In genomic region chr7:2807455-2807845, GRCh38 we compare ENCODE assay signal across 25 cellular contexts. TPM values are rescaled to one million over a fixed set of nuclear protein-coding genes. Genes with fewer than 3 reads are reported as not detected.
DNase-seq lines count a peak whose midpoint lies in the region; ATAC-seq and TF ChIP-seq lines count a peak whose summit lies in the region.
"Had no signal": no experiment of that assay in that cellular context is flagged by ENCODE, and none has a peak within 500 bp of the region (broad histone marks: within the 10 kb centered on the region; RNA-seq: fewer than 3 reads in every experiment).

No MANE protein-coding gene starts in this region.

- ATAC-seq in sciatic nerve = no peak
- ATAC-seq: body of pancreas; PC-3; stimulated activated naive CD8-positive, alpha-beta T cell treated with anti-CD3 and anti-CD28 coated beads, Interleukin-15, Interleukin-2, amounts not matched to agents 100 U/mL and 50 U/mL, for 24 hours had no signal

- POLR2A ChIA-PET in HEK293 (lab: Yijun Ruan, JAX) = no interaction called here

- H3K4me1 ChIP-seq in BE2C = peaks cover 7% of the 10 kb centered on the region; the same call in 1 of the 2 replicates
- H3K4me1 ChIP-seq in HEK293 (ENCODE audit: control insufficient read depth, insufficient read depth, low read length) = peaks cover 21% of the 10 kb centered on the region
- H3K4me1 ChIP-seq in endocrine pancreas (ENCODE audit: control insufficient read depth, insufficient read depth, low read length) = peaks cover 8% of the 10 kb centered on the region
- H3K4me1 ChIP-seq in skeletal muscle satellite cell (ENCODE audit: control insufficient read depth, insufficient read depth, low read length) = peaks cover 52% of the 10 kb centered on the region

- CTCF ChIA-PET in HEK293 (lab: Yijun Ruan, JAX) = interaction anchor here (0.5 to 1.2 kb wide), 4 partner anchors 12 to 1870 kb away, joined by 3 read pairs; no protein-coding TSS in a partner anchor

- H3K4me3 ChIP-seq in BE2C (ENCODE audit: low read depth, low read length) (peak overlapping the region; percentile 15), HEK293 (ENCODE audit: low read depth, low read length) (no peak overlapping the region), endocrine pancreas (ENCODE audit: control insufficient read depth, insufficient read depth, low read length) (peak overlapping the region; percentile 37), skeletal muscle satellite cell (ENCODE audit: low read length) (no peak overlapping the region)
- H3K4me3 ChIP-seq: body of pancreas, lung, neural progenitor cell, sigmoid colon had no signal

- H3K9me3 ChIP-seq in BE2C (no peaks in the 10 kb centered on the region), HEK293 (ENCODE audit: control insufficient read depth, insufficient read depth, low read depth, low read length) (no peaks in the 10 kb centered on the region), endocrine pancreas (ENCODE audit: control insufficient read depth, low read length) (no peaks in the 10 kb centered on the region), skeletal muscle satellite cell (replicated peaks; ENCODE audit: low read length) (no peaks in the 10 kb centered on the region)
- H3K9me3 ChIP-seq: body of pancreas, Caco-2, sigmoid colon had no signal

- H3K9ac ChIP-seq in endocrine pancreas (ENCODE audit: control insufficient read depth, insufficient read depth, low read length) = no peak overlapping the region
- H3K9ac ChIP-seq in skeletal muscle satellite cell (ENCODE audit: low read depth, low read length) = no peak overlapping the region
- H3K9ac ChIP-seq: neural progenitor cell had no signal

- peak overlapping the region; percentile 65 for H3K4me2 ChIP-seq in skeletal muscle satellite cell (ENCODE audit: low read length)
- H3K4me2 ChIP-seq: neural progenitor cell had no signal

- TF ChIP-seq CTCF in BE2C (IDR thresholded peaks at IDR 0.05; ENCODE audit: low read depth, low read length) (no peak), HEK293 (tag by site-specific recombination; IDR thresholded peaks at IDR 0.05) (no peak)

- DNase-seq in BE2C (no peak), HPDE6-E6E7 (ENCODE audit: extremely low spot score) (no peak), NCI-H748 (lab: John Stamatoyannopoulos, UW; ENCODE audit: unreplicated experiment) (no peak), NCI-H2029 (lab: John Stamatoyannopoulos, UW) (no peak), sciatic nerve (ENCODE audit: low spot score) (no peak)
- DNase-seq: activated CD4-positive, alpha-beta T cell treated with anti-CD3 and anti-CD28 coated beads, Interleukin-2, amount 10 ng/mL, durations not matched to agents 24 days and 14 days; activated naive CD8-positive, alpha-beta T cell treated with anti-CD3 and anti-CD28 coated beads, Interleukin-2, amount 50 U/mL, for 24 hours; activated T-cell treated with anti-CD3 and anti-CD28 coated beads, Interleukin-2, amount 50 U/mL, for 1 hour; body of pancreas; Caco-2; cerebellar nuclear complex; GF-D8; HCEC 1CT; NCI-H1048; NCI-H2171 treated with DMSO at 0.1 percent for 48 hours; NCI-H524; PC-3; sigmoid colon; stimulated activated naive CD8-positive, alpha-beta T cell treated with anti-CD3 and anti-CD28 coated beads, Interleukin-15, Interleukin-2, amounts not matched to agents 100 U/mL and 50 U/mL, for 24 hours; WERI-Rb-1 had no signal

- intact Hi-C loops in sciatic nerve (cut with DNase I) = no loop called here

- H3K36me3 ChIP-seq in BE2C (no peaks in the 10 kb centered on the region), HEK293 (ENCODE audit: control insufficient read depth in 2 of 2, insufficient read depth in 1 of 2, low read length in 2 of 2) (no peaks in the 10 kb centered on the region), endocrine pancreas (ENCODE audit: control insufficient read depth, insufficient read depth, low read length) (peaks cover 2% of the 10 kb centered on the region), skeletal muscle satellite cell (ENCODE audit: insufficient read depth, low read length) (no peaks in the 10 kb centered on the region)
- H3K36me3 ChIP-seq: neural progenitor cell, sigmoid colon, WERI-Rb-1 had no signal

- no peaks in the 10 kb centered on the region for H3K27me3 ChIP-seq in BE2C
- H3K27me3 ChIP-seq in endocrine pancreas (ENCODE audit: control insufficient read depth, insufficient read depth, low read length) = no peaks in the 10 kb centered on the region
- H3K27me3 ChIP-seq in skeletal muscle satellite cell (ENCODE audit: control insufficient read depth, insufficient read depth, low read length) = no peaks in the 10 kb centered on the region
- H3K27me3 ChIP-seq: body of pancreas, neural progenitor cell, sigmoid colon had no signal

- H3K27ac ChIP-seq in HEK293 (ENCODE audit: extremely low read depth, low read depth, low read length) = peak overlapping the region; percentile 50
- H3K27ac ChIP-seq: body of pancreas, neural progenitor cell, sigmoid colon, WERI-Rb-1 had no signal

TF ChIP-seq in HEK293, 187 proteins besides CTCF, POLR2A, EP300 and RAD21:
- no peak for TF ChIP-seq ZNF2 (tag by site-specific recombination; IDR thresholded peaks at IDR 0.05)
- TF ChIP-seq ZNF560 (tag by site-specific recombination; IDR thresholded peaks at IDR 0.05; ENCODE audit: borderline replicate concordance) = no peak
- TF ChIP-seq ZSCAN16 (tag by site-specific recombination; IDR thresholded peaks at IDR 0.05) = peak; percentile 30; the same call in 1 of the 2 replicates
- no peak for TF ChIP-seq ZNF221 (tag by site-specific recombination; IDR thresholded peaks at IDR 0.05; ENCODE audit: borderline replicate concordance)
- peak; percentile 65; the same call in 1 of the 2 replicates for TF ChIP-seq ZNF335 (tag by site-specific recombination; conservative IDR thresholded peaks at IDR 0.05)
- TF ChIP-seq PRDM6 (tag by site-specific recombination; IDR thresholded peaks at IDR 0.05) = peak; percentile 43

RNA-seq across cellular contexts. Expression of gene GNA12, which starts 36.7 kb away (rescaled TPM):
- 32.2 TPM for polyA plus RNA-seq in BE2C (2012; ENCODE audit: insufficient read depth, insufficient read length, low read depth)
- total RNA-seq in skeletal muscle satellite cell (2012; rRNA removed) = 22.3 and 25.1 TPM in 2 replicates
- total RNA-seq in sciatic nerve = 46.7 TPM

Comparison
In these comparisons a context has a peak if more than half of its experiments do, and no peak if none do; other contexts are left out.
1. H3K4me3 ChIP-seq: peak in BE2C (single experiment) and endocrine pancreas (single experiment); none in HEK293 (single experiment) and skeletal muscle satellite cell (single experiment).